15 cellular contexts compared by ENCODE assay signal in genomic region chr2:15893689-15894325, GRCh38. TPM values are rescaled to one million over a fixed set of nuclear protein-coding genes. Genes with fewer than 3 reads are reported as not detected.
"Had no signal": no experiment of that assay in that cellular context is flagged by ENCODE, and none has a peak within 500 bp of the region (broad histone marks: within the 10 kb centered on the region; RNA-seq: fewer than 3 reads in every experiment).

No MANE protein-coding gene starts in this region.

- H3K4me1 ChIP-seq: body of pancreas, colonic mucosa, pancreas, tibial artery, uterus had no signal

- H3K4me3 ChIP-seq: body of pancreas, colonic mucosa, pancreas, tibial artery, uterus had no signal

- H3K27me3 ChIP-seq: body of pancreas, colonic mucosa, pancreas, uterus had no signal

- DNase-seq: activated CD4-positive, alpha-beta memory T cell treated with anti-CD3 and anti-CD28 coated beads for 36 hours; activated CD4-positive, alpha-beta T cell treated with anti-CD3 and anti-CD28 coated beads for 36 hours; activated effector memory CD4-positive, alpha-beta T cell treated with anti-CD3 and anti-CD28 coated beads, Interleukin-2, amount 50 U/mL, for 16 hours; activated T-cell treated with anti-CD3 and anti-CD28 coated beads, Interleukin-2, amount 50 U/mL, for 4 hours; amniotic stem cell; body of pancreas; central memory CD4-positive, alpha-beta T cell; colonic mucosa; foreskin melanocyte; kidney glomerular epithelial cell; pancreas; stimulated activated CD4-positive, alpha-beta T cell treated with anti-CD3 and anti-CD28 coated beads, Interleukin-2, amount 100 ng/mL, for 48 hours; stimulated activated naive B cell treated with anti-CD40 and anti-IgM and Interleukin-4, amounts not matched to agents 10 μg/mL and 1 μg/mL and 100 μg/mL, for 72 hours; tibial artery; uterus had no signal

- FAIRE-seq: pancreas had no signal

- H3K27ac ChIP-seq: body of pancreas, colonic mucosa, pancreas, tibial artery, uterus had no signal

- H3K9me3 ChIP-seq: colonic mucosa, pancreas, uterus had no signal

- ATAC-seq: activated CD4-positive, alpha-beta T cell treated with anti-CD3 and anti-CD28 coated beads for 36 hours; activated T-cell treated with anti-CD3 and anti-CD28 coated beads, Interleukin-2, amount 50 U/mL, for 4 hours; body of pancreas; pancreas; stimulated activated naive B cell treated with anti-CD40 and anti-IgM and Interleukin-4, amounts not matched to agents 10 μg/mL and 1 μg/mL and 100 μg/mL, for 72 hours had no signal

- H3K36me3 ChIP-seq: colonic mucosa, pancreas, tibial artery, uterus had no signal

RNA-seq across cellular contexts. Expression of gene MYCN, which starts 46.5 kb away (rescaled TPM):
- total RNA-seq: body of pancreas had no signal
